Comparison of ENCODE assay signal across 1 cellular context in the genomic region with DNA sequence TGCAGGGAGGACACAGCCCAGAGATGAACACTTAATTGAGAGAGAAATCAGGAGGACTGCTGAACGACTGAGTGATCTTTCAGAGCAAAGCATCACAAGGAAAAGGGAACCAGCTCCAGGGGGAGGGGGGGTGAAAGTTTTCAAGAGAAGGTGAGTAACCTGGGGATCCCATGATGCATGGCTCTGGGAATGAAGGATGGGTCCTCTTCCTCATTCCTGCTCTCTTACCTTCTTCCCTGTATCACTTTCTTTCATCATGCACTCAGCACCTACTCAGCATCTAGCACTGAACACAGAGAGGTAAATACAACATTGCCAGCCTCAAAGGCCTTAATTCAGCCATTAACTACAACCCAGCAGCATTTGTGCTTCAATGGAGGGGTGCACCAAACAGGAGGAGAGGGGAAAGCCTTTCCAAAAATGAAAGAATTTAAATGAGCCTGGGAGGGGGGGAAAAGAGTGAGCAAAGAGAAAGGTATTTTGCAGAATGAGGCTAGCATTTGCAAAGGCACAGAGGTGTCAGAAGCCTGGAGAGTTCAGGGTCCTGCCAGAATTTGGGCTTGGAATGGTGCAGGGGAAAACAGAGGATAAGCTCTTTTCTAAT.
TF ChIP-seq lines count a peak whose summit lies in the region.

No MANE protein-coding gene starts in this region.

TF ChIP-seq in GM23338, 12 proteins besides CTCF, POLR2A, EP300 and RAD21:
- no peak for TF ChIP-seq EZH2phosphoT487 (IDR thresholded peaks at IDR 0.05; ENCODE audit: unreplicated experiment)
- TF ChIP-seq, protein P1, sequence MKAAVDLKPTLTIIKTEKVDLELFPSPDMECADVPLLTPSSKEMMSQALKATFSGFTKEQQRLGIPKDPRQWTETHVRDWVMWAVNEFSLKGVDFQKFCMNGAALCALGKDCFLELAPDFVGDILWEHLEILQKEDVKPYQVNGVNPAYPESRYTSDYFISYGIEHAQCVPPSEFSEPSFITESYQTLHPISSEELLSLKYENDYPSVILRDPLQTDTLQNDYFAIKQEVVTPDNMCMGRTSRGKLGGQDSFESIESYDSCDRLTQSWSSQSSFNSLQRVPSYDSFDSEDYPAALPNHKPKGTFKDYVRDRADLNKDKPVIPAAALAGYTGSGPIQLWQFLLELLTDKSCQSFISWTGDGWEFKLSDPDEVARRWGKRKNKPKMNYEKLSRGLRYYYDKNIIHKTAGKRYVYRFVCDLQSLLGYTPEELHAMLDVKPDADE (IDR thresholded peaks at IDR 0.05), result no peak
- TF ChIP-seq JUNB (IDR thresholded peaks at IDR 0.05; ENCODE audit: unreplicated experiment), result no peak
- TF ChIP-seq ZNF331 (CRISPR knock-in tag; IDR thresholded peaks at IDR 0.05; ENCODE audit: low read depth), result no peak
- no peak for TF ChIP-seq ZNF114 (CRISPR knock-in tag; IDR thresholded peaks at IDR 0.05)
- TF ChIP-seq REST (IDR thresholded peaks at IDR 0.05; ENCODE audit: unreplicated experiment), result no peak
- no peak for TF ChIP-seq POLR2AphosphoS5 (IDR thresholded peaks at IDR 0.05; ENCODE audit: low read depth)
- no peak for TF ChIP-seq STAT1 (IDR thresholded peaks at IDR 0.05; ENCODE audit: unreplicated experiment)
- TF ChIP-seq EZH2 (IDR thresholded peaks at IDR 0.05; ENCODE audit: low read depth, unreplicated experiment), result no peak
- no peak for TF ChIP-seq NANOG (IDR thresholded peaks at IDR 0.05; ENCODE audit: borderline replicate concordance)
- TF ChIP-seq CREB1 (CRISPR knock-in tag; IDR thresholded peaks at IDR 0.05; ENCODE audit: low read depth), result no peak
- TF ChIP-seq, protein P2, sequence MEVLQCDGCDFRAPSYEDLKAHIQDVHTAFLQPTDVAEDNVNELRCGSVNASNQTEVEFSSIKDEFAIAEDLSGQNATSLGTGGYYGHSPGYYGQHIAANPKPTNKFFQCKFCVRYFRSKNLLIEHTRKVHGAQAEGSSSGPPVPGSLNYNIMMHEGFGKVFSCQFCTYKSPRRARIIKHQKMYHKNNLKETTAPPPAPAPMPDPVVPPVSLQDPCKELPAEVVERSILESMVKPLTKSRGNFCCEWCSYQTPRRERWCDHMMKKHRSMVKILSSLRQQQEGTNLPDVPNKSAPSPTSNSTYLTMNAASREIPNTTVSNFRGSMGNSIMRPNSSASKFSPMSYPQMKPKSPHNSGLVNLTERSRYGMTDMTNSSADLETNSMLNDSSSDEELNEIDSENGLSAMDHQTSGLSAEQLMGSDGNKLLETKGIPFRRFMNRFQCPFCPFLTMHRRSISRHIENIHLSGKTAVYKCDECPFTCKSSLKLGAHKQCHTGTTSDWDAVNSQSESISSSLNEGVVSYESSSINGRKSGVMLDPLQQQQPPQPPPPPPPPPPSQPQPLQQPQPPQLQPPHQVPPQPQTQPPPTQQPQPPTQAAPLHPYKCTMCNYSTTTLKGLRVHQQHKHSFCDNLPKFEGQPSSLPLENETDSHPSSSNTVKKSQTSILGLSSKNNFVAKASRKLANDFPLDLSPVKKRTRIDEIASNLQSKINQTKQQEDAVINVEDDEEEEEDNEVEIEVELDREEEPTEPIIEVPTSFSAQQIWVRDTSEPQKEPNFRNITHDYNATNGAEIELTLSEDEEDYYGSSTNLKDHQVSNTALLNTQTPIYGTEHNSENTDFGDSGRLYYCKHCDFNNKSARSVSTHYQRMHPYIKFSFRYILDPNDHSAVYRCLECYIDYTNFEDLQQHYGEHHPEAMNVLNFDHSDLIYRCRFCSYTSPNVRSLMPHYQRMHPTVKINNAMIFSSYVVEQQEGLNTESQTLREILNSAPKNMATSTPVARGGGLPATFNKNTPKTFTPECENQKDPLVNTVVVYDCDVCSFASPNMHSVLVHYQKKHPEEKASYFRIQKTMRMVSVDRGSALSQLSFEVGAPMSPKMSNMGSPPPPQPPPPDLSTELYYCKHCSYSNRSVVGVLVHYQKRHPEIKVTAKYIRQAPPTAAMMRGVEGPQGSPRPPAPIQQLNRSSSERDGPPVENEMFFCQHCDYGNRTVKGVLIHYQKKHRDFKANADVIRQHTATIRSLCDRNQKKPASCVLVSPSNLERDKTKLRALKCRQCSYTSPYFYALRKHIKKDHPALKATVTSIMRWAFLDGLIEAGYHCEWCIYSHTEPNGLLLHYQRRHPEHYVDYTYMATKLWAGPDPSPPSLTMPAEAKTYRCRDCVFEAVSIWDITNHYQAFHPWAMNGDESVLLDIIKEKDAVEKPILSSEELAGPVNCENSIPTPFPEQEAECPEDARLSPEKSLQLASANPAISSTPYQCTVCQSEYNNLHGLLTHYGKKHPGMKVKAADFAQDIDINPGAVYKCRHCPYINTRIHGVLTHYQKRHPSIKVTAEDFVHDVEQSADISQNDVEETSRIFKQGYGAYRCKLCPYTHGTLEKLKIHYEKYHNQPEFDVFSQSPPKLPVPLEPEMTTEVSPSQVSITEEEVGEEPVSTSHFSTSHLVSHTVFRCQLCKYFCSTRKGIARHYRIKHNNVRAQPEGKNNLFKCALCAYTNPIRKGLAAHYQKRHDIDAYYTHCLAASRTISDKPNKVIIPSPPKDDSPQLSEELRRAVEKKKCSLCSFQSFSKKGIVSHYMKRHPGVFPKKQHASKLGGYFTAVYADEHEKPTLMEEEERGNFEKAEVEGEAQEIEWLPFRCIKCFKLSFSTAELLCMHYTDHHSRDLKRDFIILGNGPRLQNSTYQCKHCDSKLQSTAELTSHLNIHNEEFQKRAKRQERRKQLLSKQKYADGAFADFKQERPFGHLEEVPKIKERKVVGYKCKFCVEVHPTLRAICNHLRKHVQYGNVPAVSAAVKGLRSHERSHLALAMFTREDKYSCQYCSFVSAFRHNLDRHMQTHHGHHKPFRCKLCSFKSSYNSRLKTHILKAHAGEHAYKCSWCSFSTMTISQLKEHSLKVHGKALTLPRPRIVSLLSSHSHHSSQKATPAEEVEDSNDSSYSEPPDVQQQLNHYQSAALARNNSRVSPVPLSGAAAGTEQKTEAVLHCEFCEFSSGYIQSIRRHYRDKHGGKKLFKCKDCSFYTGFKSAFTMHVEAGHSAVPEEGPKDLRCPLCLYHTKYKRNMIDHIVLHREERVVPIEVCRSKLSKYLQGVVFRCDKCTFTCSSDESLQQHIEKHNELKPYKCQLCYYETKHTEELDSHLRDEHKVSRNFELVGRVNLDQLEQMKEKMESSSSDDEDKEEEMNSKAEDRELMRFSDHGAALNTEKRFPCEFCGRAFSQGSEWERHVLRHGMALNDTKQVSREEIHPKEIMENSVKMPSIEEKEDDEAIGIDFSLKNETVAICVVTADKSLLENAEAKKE (CRISPR knock-in tag; IDR thresholded peaks at IDR 0.05), result no peak
TF ChIP-seq in GM23338: peak in this region for 0.
